Comparison of ENCODE assay signal across 8 cellular contexts in the genomic region with DNA sequence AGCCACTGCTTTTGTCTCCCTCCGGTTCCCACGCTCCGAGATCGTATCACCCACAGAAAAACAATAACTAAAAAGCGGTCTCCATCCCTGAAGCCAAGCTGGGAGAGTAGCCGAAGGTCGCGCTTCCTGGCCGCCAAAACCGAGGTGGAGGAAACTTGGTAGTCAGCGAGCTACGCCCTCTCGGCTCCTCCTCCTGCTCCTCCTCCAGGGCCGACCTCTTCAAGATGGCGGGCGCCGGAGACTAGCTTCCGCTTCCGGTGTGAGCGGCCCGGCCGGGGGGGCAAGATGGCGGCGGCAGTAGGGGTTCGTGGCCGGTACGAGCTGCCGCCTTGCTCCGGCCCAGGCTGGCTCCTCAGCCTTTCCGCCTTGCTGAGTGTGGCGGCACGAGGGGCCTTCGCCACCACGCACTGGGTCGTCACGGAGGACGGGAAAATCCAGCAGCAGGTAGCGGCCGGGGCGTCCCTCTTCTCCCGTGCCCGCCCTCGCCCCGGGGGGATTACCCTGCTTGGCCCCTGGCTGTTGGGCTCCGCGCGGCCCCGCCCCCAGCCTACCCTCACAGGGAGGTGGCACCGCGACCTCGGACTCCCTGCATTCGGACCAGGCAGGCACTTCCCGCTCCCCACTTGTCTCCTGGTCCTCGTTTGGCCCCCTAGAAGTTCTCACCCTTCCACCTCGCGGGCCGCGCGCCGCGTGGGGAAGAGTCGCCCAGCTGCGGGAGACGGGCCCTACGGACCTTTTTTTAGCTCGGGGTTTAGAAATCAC. TPM values are rescaled to one million over a fixed set of nuclear protein-coding genes. Genes with fewer than 3 reads are reported as not detected.
DNase-seq lines count a peak whose midpoint lies in the region; ATAC-seq, FAIRE-seq and TF ChIP-seq lines count a peak whose summit lies in the region.

A gene with protein sequence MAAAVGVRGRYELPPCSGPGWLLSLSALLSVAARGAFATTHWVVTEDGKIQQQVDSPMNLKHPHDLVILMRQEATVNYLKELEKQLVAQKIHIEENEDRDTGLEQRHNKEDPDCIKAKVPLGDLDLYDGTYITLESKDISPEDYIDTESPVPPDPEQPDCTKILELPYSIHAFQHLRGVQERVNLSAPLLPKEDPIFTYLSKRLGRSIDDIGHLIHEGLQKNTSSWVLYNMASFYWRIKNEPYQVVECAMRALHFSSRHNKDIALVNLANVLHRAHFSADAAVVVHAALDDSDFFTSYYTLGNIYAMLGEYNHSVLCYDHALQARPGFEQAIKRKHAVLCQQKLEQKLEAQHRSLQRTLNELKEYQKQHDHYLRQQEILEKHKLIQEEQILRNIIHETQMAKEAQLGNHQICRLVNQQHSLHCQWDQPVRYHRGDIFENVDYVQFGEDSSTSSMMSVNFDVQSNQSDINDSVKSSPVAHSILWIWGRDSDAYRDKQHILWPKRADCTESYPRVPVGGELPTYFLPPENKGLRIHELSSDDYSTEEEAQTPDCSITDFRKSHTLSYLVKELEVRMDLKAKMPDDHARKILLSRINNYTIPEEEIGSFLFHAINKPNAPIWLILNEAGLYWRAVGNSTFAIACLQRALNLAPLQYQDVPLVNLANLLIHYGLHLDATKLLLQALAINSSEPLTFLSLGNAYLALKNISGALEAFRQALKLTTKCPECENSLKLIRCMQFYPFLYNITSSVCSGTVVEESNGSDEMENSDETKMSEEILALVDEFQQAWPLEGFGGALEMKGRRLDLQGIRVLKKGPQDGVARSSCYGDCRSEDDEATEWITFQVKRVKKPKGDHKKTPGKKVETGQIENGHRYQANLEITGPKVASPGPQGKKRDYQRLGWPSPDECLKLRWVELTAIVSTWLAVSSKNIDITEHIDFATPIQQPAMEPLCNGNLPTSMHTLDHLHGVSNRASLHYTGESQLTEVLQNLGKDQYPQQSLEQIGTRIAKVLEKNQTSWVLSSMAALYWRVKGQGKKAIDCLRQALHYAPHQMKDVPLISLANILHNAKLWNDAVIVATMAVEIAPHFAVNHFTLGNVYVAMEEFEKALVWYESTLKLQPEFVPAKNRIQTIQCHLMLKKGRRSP (plus strand): TSS at position 251 of the 762 bp plus-strand sequence. CDS start 35 bp downstream, at position 286.

- CTCF ChIA-PET in Calu3 (lab: Charles Lee) (interaction anchor here (1.4 to 1.5 kb wide), 2 partner anchors 47 to 76 kb away, joined by 4 to 7 read pairs; a partner anchor contains a TSS), endothelial cell of umbilical vein (lab: Charles Lee) (interaction anchor here (1.1 to 1.9 kb wide), 4 partner anchors 19 to 321 kb away, joined by 3 to 18 read pairs (median 8); a partner anchor contains a TSS)

- H3K79me2 ChIP-seq in OCI-LY1 (ENCODE audit: insufficient read depth, low read length) (peaks cover 48% of the 10 kb centered on the region), endothelial cell of umbilical vein (ENCODE audit: control insufficient read depth, insufficient read depth, low read length) (peaks cover 46% of the 10 kb centered on the region)

- BruUV-seq in Calu3 (replicated peaks; lab: Mats Ljungman, UMichigan) (no TSS peak), endothelial cell of umbilical vein (replicated peaks; lab: Mats Ljungman, UMichigan) (no TSS peak)

- H3K4me1 Mint-ChIP-seq in Calu3 (ENCODE audit: low read depth, unreplicated experiment), result peaks cover 11% of the 10 kb centered on the region

- peak; percentile 97 for FAIRE-seq in endothelial cell of umbilical vein (lab: Jason Lieb, UNC)

- H3K9me3 ChIP-seq in HUES64 (ENCODE audit: insufficient read depth, low read depth, low read length) (no peaks in the 10 kb centered on the region), OCI-LY1 (ENCODE audit: low read length) (no peaks in the 10 kb centered on the region), endothelial cell of umbilical vein (replicated peaks; ENCODE audit: control insufficient read depth, insufficient read depth, low read length) (no peaks in the 10 kb centered on the region)

- H2AFZ ChIP-seq in OCI-LY1 (ENCODE audit: low read length) (0 out of 2 replicates have a peak within 1 kb of the TSS, but pooled peaks have one; percentile 6), endothelial cell of umbilical vein (ENCODE audit: low read depth, low read length) (peak within 1 kb of the TSS; percentile 87)

- peak within 1 kb of the TSS; percentile 78 for H3K4me3 ChIP-seq in HUES64 (ENCODE audit: low read length)
- peak within 1 kb of the TSS; percentile 99 for H3K4me3 ChIP-seq in OCI-LY1 (ENCODE audit: low read depth, low read length, poor library complexity, severe bottlenecking)
- peak within 1 kb of the TSS; percentile 57 to 74 (median 62) for H3K4me3 ChIP-seq in endothelial cell of umbilical vein (replicated peaks in 1 of 3; ENCODE audit: insufficient read depth in 1 of 3, low read depth in 1 of 3, low read length in 3 of 3)

- H3K9me1 ChIP-seq in endothelial cell of umbilical vein (replicated peaks; ENCODE audit: control insufficient read depth, extremely low read depth, insufficient read depth, low read length), result no peaks in the 10 kb centered on the region

- H3K4me2 ChIP-seq in OCI-LY1 (ENCODE audit: low read length) (peak within 1 kb of the TSS; percentile 100), endothelial cell of umbilical vein (ENCODE audit: insufficient read depth, low read length) (peak within 1 kb of the TSS; percentile 96)

- no peaks in the 10 kb centered on the region for H3F3A ChIP-seq in OCI-LY1 (ENCODE audit: insufficient read depth, low read length)

- WGBS in HUES64, result under 1% methylated on average over 66 of the region's 66 CpGs

- no peaks in the 10 kb centered on the region for H3K9me3 Mint-ChIP-seq in Calu3 (ENCODE audit: low read depth, unreplicated experiment)

- peak within 1 kb of the TSS; percentile 82 for H3K4me3 Mint-ChIP-seq in Calu3 (ENCODE audit: low read depth, unreplicated experiment)

- H3K36me3 ChIP-seq in HUES64 (ENCODE audit: insufficient read depth, low read length), result peaks cover 10% of the 10 kb centered on the region; the same call in 1 of the 2 replicates
- H3K36me3 ChIP-seq in OCI-LY1 (ENCODE audit: insufficient read depth, low read length), result peaks cover 9% of the 10 kb centered on the region; the same call in 1 of the 2 replicates
- no peaks in the 10 kb centered on the region for H3K36me3 ChIP-seq in endothelial cell of umbilical vein (ENCODE audit: control insufficient read depth in 2 of 2, extremely low read depth in 1 of 2, insufficient read depth in 2 of 2, low read length in 2 of 2)

- POLR2A ChIA-PET in endothelial cell of umbilical vein (lab: Charles Lee), result interaction anchor here (0.6 to 1.8 kb wide), 5 partner anchors 12 to 51 kb away, joined by 3 to 13 read pairs (median 4); a partner anchor contains a TSS

- peak within 1 kb of the TSS; percentile 89 for H3K27ac ChIP-seq in HUES64 (ENCODE audit: low read depth, low read length)
- H3K27ac ChIP-seq in OCI-LY1 (ENCODE audit: low read depth, low read length, poor library complexity, severe bottlenecking), result peak within 1 kb of the TSS; percentile 64
- H3K27ac ChIP-seq in endothelial cell of umbilical vein (ENCODE audit: insufficient read depth, low read depth, low read length), result peak within 1 kb of the TSS; percentile 66

- H3K27ac Mint-ChIP-seq in Calu3 (ENCODE audit: unreplicated experiment), result peak within 1 kb of the TSS; percentile 89

- TF ChIP-seq CTCF in Calu3 (IDR thresholded peaks at IDR 0.05; ENCODE audit: unreplicated experiment) (no peak), OCI-LY1 (IDR thresholded peaks at IDR 0.05; ENCODE audit: low read length) (no peak), endothelial cell of umbilical vein (IDR thresholded peaks at IDR 0.05; ENCODE audit: extremely low read depth in 1 of 2, insufficient read depth in 1 of 2, low read depth in 1 of 2, low read length in 2 of 2) (no peak)

- H3K36me3 Mint-ChIP-seq in Calu3 (ENCODE audit: insufficient read depth, unreplicated experiment), result peaks cover 25% of the 10 kb centered on the region

- intact Hi-C loops in Calu3 (cut with micrococcal nuclease; ENCODE audit: unreplicated experiment), result no loop called here
- intact Hi-C loops in endothelial cell of umbilical vein (cut with micrococcal nuclease), result loop anchor here (2.0 kb wide), 2 partner anchors 46 to 60 kb away; no protein-coding TSS in a partner anchor

- TF ChIP-seq POLR2A in endothelial cell of umbilical vein (IDR thresholded peaks at IDR 0.05; ENCODE audit: low read depth, low read length), result peak; percentile 97

- no peaks in the 10 kb centered on the region for H3K27me3 ChIP-seq in HUES64 (ENCODE audit: insufficient read depth, low read length)
- no peaks in the 10 kb centered on the region for H3K27me3 ChIP-seq in OCI-LY1 (ENCODE audit: insufficient read depth, low read length)
- H3K27me3 ChIP-seq in endothelial cell of umbilical vein (ENCODE audit: control insufficient read depth in 2 of 2, insufficient read depth in 2 of 2, low read length in 2 of 2), result no peaks in the 10 kb centered on the region

- no peaks in the 10 kb centered on the region for H3K9me2 ChIP-seq in OCI-LY1 (ENCODE audit: low read depth, low read length)

- dilution Hi-C loops in endothelial cell of umbilical vein (cut with MboI; ENCODE audit: extremely low pct_ligation_motif_present, low sequenced_read_pairs), result no loop called here

- peak; percentile 95 for ATAC-seq in GM21447 (IDR thresholded peaks at IDR 0.05; ENCODE audit: unreplicated experiment)

- H3K9ac ChIP-seq in HUES64 (ENCODE audit: low read depth, low read length) (peak within 1 kb of the TSS; percentile 96), OCI-LY1 (ENCODE audit: low read length) (peak within 1 kb of the TSS; percentile 94), endothelial cell of umbilical vein (replicated peaks; ENCODE audit: extremely low read depth, insufficient read depth, low read length) (peak within 1 kb of the TSS; percentile 91)

- no peaks in the 10 kb centered on the region for H3K27me3 Mint-ChIP-seq in Calu3 (ENCODE audit: unreplicated experiment)

- H3K4me1 ChIP-seq in HUES64 (ENCODE audit: insufficient read depth, low read length) (peaks cover 19% of the 10 kb centered on the region), OCI-LY1 (ENCODE audit: insufficient read depth, low read length, severe bottlenecking) (peaks cover 28% of the 10 kb centered on the region), endothelial cell of umbilical vein (ENCODE audit: control insufficient read depth, extremely low read depth, insufficient read depth, low read length) (peaks cover 17% of the 10 kb centered on the region)

- peak; percentile 95 for DNase-seq in Calu3
- peak; percentile 95 for DNase-seq in activated CD8-positive, alpha-beta memory T cell treated with anti-CD3 and anti-CD28 coated beads, Interleukin-2, amount 50 U/mL, for 48 hours
- peak; percentile 90 for DNase-seq in endothelial cell of umbilical vein (ENCODE audit: low read depth, low spot score)
- DNase-seq in midbrain (lab: John Stamatoyannopoulos, UW), result peak; percentile 94
- DNase-seq in stimulated activated CD8-positive, alpha-beta memory T cell treated with anti-CD3 and anti-CD28 coated beads, Interleukin-2, amount 100 ng/mL, for 1 hour (ENCODE audit: low read depth in 2 of 2), result peak; percentile 80 to 91

- H4K20me1 ChIP-seq in OCI-LY1 (ENCODE audit: insufficient read depth, low read length), result no peaks in the 10 kb centered on the region
- no peaks in the 10 kb centered on the region for H4K20me1 ChIP-seq in endothelial cell of umbilical vein (replicated peaks; ENCODE audit: control insufficient read depth, extremely low read depth, insufficient read depth, low read length)

RNA-seq across cellular contexts. Expression of the gene that starts here (rescaled TPM):
- total RNA-seq in Calu3 (2022), result 77.7 and 79.0 TPM in 2 replicates
- 36.8 TPM for polyA plus RNA-seq in HUES64 (2013, experiment 1 of 2)
- polyA plus RNA-seq in HUES64 (2013, experiment 2 of 2), result 47.2 TPM
- 55.7 and 66.8 TPM in 2 replicates for total RNA-seq in endothelial cell of umbilical vein
- 59.5 and 60.7 TPM in 2 replicates for polyA plus RNA-seq in endothelial cell of umbilical vein
- 43.4 and 50.2 TPM in 2 replicates for polyA plus RNA-seq in endothelial cell of umbilical vein (2011; cell fraction: cytosol; rRNA removed)
- 191 and 213 TPM in 2 replicates for polyA plus RNA-seq in endothelial cell of umbilical vein (2011; cell fraction: nucleus; rRNA removed)
- polyA plus RNA-seq in endothelial cell of umbilical vein (2012), result 38.7 and 38.9 TPM in 2 replicates
- polyA minus RNA-seq in endothelial cell of umbilical vein, result 174 and 177 TPM in 2 replicates
- 32.1 TPM for polyA minus RNA-seq in endothelial cell of umbilical vein (2011; cell fraction: cytosol; rRNA and poly(A)+ RNA removed)
- polyA minus RNA-seq in endothelial cell of umbilical vein (2011; cell fraction: nucleus; rRNA and poly(A)+ RNA removed), result 228 and 293 TPM in 2 replicates

Comparison
In these comparisons a context has a peak if more than half of its experiments do, and no peak if none do; other contexts are left out.
1. Peak in every context shown above with its lines: DNase-seq, ATAC-seq, H3K4me3 ChIP-seq and H3K27ac ChIP-seq.